ENCODE assay signal across 15 cellular contexts in genomic region chr5:139684350-139684880, GRCh38. TPM values are rescaled to one million over a fixed set of nuclear protein-coding genes. Genes with fewer than 3 reads are reported as not detected.
DNase-seq lines count a peak whose midpoint lies in the region; ATAC-seq, FAIRE-seq and TF ChIP-seq lines count a peak whose summit lies in the region.
"Had no signal": no experiment of that assay in that cellular context is flagged by ENCODE, and none has a peak within 500 bp of the region (broad histone marks: within the 10 kb centered on the region; RNA-seq: fewer than 3 reads in every experiment).

No MANE protein-coding gene starts in this region.

- no TSS peak for BruUV-seq in GM12878 (replicated peaks; lab: Mats Ljungman, UMichigan)

- H3K36me3 ChIP-seq in cardiac muscle cell (peaks cover 15% of the 10 kb centered on the region), GM12878 (ENCODE audit: control insufficient read depth in 2 of 2, insufficient read depth in 2 of 2, low read length in 1 of 2) (peaks cover 26 to 40% of the 10 kb centered on the region in 2 experiments), mesodermal cell (ENCODE audit: control insufficient read depth, insufficient read depth, low read length) (peaks cover 60% of the 10 kb centered on the region), upper lobe of right lung (peaks cover 33% of the 10 kb centered on the region)

- H3K27ac ChIP-seq in cardiac muscle cell (peak overlapping the region; percentile 30), GM12878 (ENCODE audit: control insufficient read depth, insufficient read depth) (no peak overlapping the region), mesodermal cell (ENCODE audit: low read depth, low read length, severe bottlenecking) (peak overlapping the region; percentile 45), upper lobe of right lung (no peak overlapping the region)
- H3K27ac ChIP-seq: foreskin keratinocyte had no signal

- no peak overlapping the region for H3K4me2 ChIP-seq in GM12878 (ENCODE audit: control insufficient read depth, insufficient read depth)
- H3K4me2 ChIP-seq: A549 had no signal

- H3K79me2 ChIP-seq in GM12878 (ENCODE audit: control insufficient read depth, insufficient read depth, low read length), result no peaks in the 10 kb centered on the region

- H3K4me1 ChIP-seq in cardiac muscle cell (ENCODE audit: low read depth) (peaks cover 9% of the 10 kb centered on the region), GM12878 (ENCODE audit: control insufficient read depth, insufficient read depth, low read length) (peaks cover 6% of the 10 kb centered on the region), mesodermal cell (ENCODE audit: control insufficient read depth, insufficient read depth, low read length, poor library complexity, severe bottlenecking) (peaks cover 51% of the 10 kb centered on the region), upper lobe of right lung (peaks cover 3% of the 10 kb centered on the region)
- H3K4me1 ChIP-seq: foreskin keratinocyte had no signal

- no peaks in the 10 kb centered on the region for H3K27me3 ChIP-seq in cardiac muscle cell
- H3K27me3 ChIP-seq in GM12878 (replicated peaks in 1 of 2; ENCODE audit: control insufficient read depth in 2 of 2, insufficient read depth in 2 of 2, low read length in 1 of 2), result no peaks in the 10 kb centered on the region
- H3K27me3 ChIP-seq in upper lobe of right lung, result no peaks in the 10 kb centered on the region
- H3K27me3 ChIP-seq: tibial artery had no signal

- no peak for TF ChIP-seq RAD21 in GM12878 (IDR thresholded peaks at IDR 0.05; ENCODE audit: insufficient read depth, low read depth, low read length)

- DNase-seq in cardiac muscle cell (ENCODE audit: low read depth in 1 of 2, low spot score in 1 of 2) (no peak), left cardiac atrium (no peak), GM12878 (ENCODE audit: low read depth, low spot score) (no peak), upper lobe of right lung (no peak), anterior cingulate cortex (lab: John Stamatoyannopoulos, UW) (no peak)
- DNase-seq: foreskin keratinocyte, kidney, NCI-H510A treated with DMSO at 0.1 percent for 48 hours, T1000, tibial artery had no signal

- no peaks in the 10 kb centered on the region; the same call in 1 of the 2 replicates for H4K20me1 ChIP-seq in GM12878 (ENCODE audit: control insufficient read depth, insufficient read depth)

- ATAC-seq in left cardiac atrium (no peak), GM12878 (peak; percentile 16; the same call in 2 of the 3 replicates), upper lobe of right lung (peak; percentile 23), HG03196 (IDR thresholded peaks at IDR 0.05; ENCODE audit: unreplicated experiment) (no peak), HG02885 (IDR thresholded peaks at IDR 0.05; ENCODE audit: poor library complexity, unreplicated experiment) (no peak)
- ATAC-seq: foreskin keratinocyte had no signal

- TF ChIP-seq CTCF in cardiac muscle cell (IDR thresholded peaks at IDR 0.05; ENCODE audit: low read depth, low read length), result no peak
- TF ChIP-seq CTCF in GM12878 (IDR thresholded peaks at IDR 0.05 in 2 of 3, conservative IDR thresholded peaks at IDR 0.05 in 1 of 3; ENCODE audit: control insufficient read depth in 2 of 3, extremely low read depth in 1 of 3, insufficient read depth in 1 of 3, low read depth in 3 of 3, low read length in 3 of 3), result no peak
- TF ChIP-seq CTCF in upper lobe of right lung (IDR thresholded peaks at IDR 0.05), result no peak

- TF ChIP-seq POLR2A in GM12878 (IDR thresholded peaks at IDR 0.05; ENCODE audit: low read depth, low read length), result peak; percentile 72; the same call in 1 of the 2 replicates

- TF ChIP-seq EP300 in GM12878 (IDR thresholded peaks at IDR 0.05; ENCODE audit: borderline replicate concordance in 1 of 2, control insufficient read depth in 1 of 2, low read depth in 2 of 2, low read length in 2 of 2), result no peak

- WGBS in GM12878 (ENCODE audit: insufficient coverage, insufficient replicate concordance, low lambda C conversion rate, missing lambda C conversion rate), result 71% methylated on average over 7 of the region's 7 CpGs
- 89 to 96% methylated on average over 3 to 6 of the region's 7 CpGs for WGBS in mesodermal cell (ENCODE audit: insufficient coverage in 2 of 2), 2 experiments

- in situ Hi-C loops in GM12878 (cut with MboI), result no loop called here

- RAD21 ChIA-PET in GM12878 (lab: Charles Lee; ENCODE audit: unreplicated experiment), result interaction anchor here (1.0 to 1.3 kb wide), 2 partner anchors 34 to 81 kb away, joined by 3 read pairs; no protein-coding TSS in a partner anchor

- H2AFZ ChIP-seq in GM12878 (ENCODE audit: control insufficient read depth, low read depth, low read length), result no peak overlapping the region

- H3K9me3 ChIP-seq in cardiac muscle cell (ENCODE audit: low read depth), result no peaks in the 10 kb centered on the region
- no peaks in the 10 kb centered on the region for H3K9me3 ChIP-seq in GM12878 (replicated peaks; ENCODE audit: control insufficient read depth, insufficient read depth, low read length)
- no peaks in the 10 kb centered on the region for H3K9me3 ChIP-seq in mesodermal cell (ENCODE audit: control insufficient read depth, low read length)
- H3K9me3 ChIP-seq in upper lobe of right lung, result no peaks in the 10 kb centered on the region
- H3K9me3 ChIP-seq: A549, tibial artery had no signal

- intact Hi-C loops in left cardiac atrium (cut with DNase I), result no loop called here
- intact Hi-C loops in GM12878 (cut with micrococcal nuclease; ENCODE audit: unreplicated experiment), result no loop called here
- intact Hi-C loops in upper lobe of right lung (cut with DNase I), result no loop called here

- SMC1A ChIA-PET in GM12878 (lab: Charles Lee; ENCODE audit: uncharacterized antibody, unreplicated experiment), result interaction anchor here (1.0 to 2.8 kb wide), 5 partner anchors 13 to 50 kb away, joined by 3 to 17 read pairs (median 3); no protein-coding TSS in a partner anchor

- CTCF ChIA-PET in GM12878 (lab: Yijun Ruan, JAX), result interaction anchor here (0.9 to 1.5 kb wide), 5 partner anchors 14 to 81 kb away, joined by 3 to 5 read pairs (median 3); no protein-coding TSS in a partner anchor

- H3K4me3 ChIP-seq in cardiac muscle cell (no peak overlapping the region), GM12878 (no peak overlapping the region), mesodermal cell (ENCODE audit: extremely low read depth, insufficient read depth, low read length, poor library complexity, severe bottlenecking) (no peak overlapping the region), upper lobe of right lung (no peak overlapping the region)
- H3K4me3 ChIP-seq: A549, skin epidermis, tibial artery had no signal

- no peak overlapping the region for H3K9ac ChIP-seq in GM12878 (ENCODE audit: control insufficient read depth, insufficient read depth, low read length)

- FAIRE-seq in GM12878 (lab: Jason Lieb, UNC), result no peak
- FAIRE-seq: A549, kidney had no signal

- POLR2A ChIA-PET in GM12878 (lab: Charles Lee), result interaction anchor here (0.7 kb wide), 1 partner anchor 14 kb away, joined by 3 read pairs; no protein-coding TSS in a partner anchor

TF ChIP-seq in GM12878, 131 proteins besides CTCF, POLR2A, EP300 and RAD21:
- TF ChIP-seq, protein P1, sequence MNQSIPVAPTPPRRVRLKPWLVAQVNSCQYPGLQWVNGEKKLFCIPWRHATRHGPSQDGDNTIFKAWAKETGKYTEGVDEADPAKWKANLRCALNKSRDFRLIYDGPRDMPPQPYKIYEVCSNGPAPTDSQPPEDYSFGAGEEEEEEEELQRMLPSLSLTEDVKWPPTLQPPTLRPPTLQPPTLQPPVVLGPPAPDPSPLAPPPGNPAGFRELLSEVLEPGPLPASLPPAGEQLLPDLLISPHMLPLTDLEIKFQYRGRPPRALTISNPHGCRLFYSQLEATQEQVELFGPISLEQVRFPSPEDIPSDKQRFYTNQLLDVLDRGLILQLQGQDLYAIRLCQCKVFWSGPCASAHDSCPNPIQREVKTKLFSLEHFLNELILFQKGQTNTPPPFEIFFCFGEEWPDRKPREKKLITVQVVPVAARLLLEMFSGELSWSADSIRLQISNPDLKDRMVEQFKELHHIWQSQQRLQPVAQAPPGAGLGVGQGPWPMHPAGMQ (IDR thresholded peaks at IDR 0.05; ENCODE audit: borderline replicate concordance), result no peak
- no peak for TF ChIP-seq NFIC (IDR thresholded peaks at IDR 0.05; ENCODE audit: low read depth, low read length)
- TF ChIP-seq MTA3 (IDR thresholded peaks at IDR 0.05; ENCODE audit: borderline replicate concordance, low read length), result no peak
- no peak for TF ChIP-seq EED (IDR thresholded peaks at IDR 0.05; ENCODE audit: low read depth)
- TF ChIP-seq ZSCAN29 (IDR thresholded peaks at IDR 0.05), result no peak
- no peak for TF ChIP-seq CBFB (IDR thresholded peaks at IDR 0.05; ENCODE audit: low read depth)

RNA-seq across cellular contexts. Expression of gene CXXC5, which starts 36.3 kb away (rescaled TPM):
- total RNA-seq in cardiac muscle cell (91.9 and 122 TPM in 2 replicates), left cardiac atrium (10 to 100 TPM; 33.4 to 44.1 TPM), GM12878 (2014; rRNA removed) (71.4 and 90.8 TPM in 2 replicates), GM12878 (2014; rRNA removed; fragmentation: Illumina TruSeq; extraction: Trizol) (24.9 and 26.8 TPM in 2 replicates), GM12878 (2021) (64.2 and 64.4 TPM in 2 replicates), upper lobe of right lung (30.6 TPM)
- polyA plus RNA-seq in cardiac muscle cell (70.4 and 79.4 TPM in 2 replicates), GM12878 (2011; rRNA removed) (55.4 and 57.5 TPM in 2 replicates), GM12878 (2014; fragmentation: Illumina TruSeq; extraction: Trizol) (25.6 and 36.0 TPM in 2 replicates), GM12878 (2014; fragmentation: Nextera tagmentation; extraction: Ambion mirVana) (1 to 10 TPM; 1.8 to 6.0 TPM), GM12878 (2014; rRNA removed) (59.1 and 68.6 TPM in 2 replicates), GM12878 (2016; fragmentation: Nextera tagmentation; extraction: Ambion mirVana) (10 to 100 TPM; 33.8 to 45.4 TPM)
- total RNA-seq in GM12878 (2013; cell fraction: nucleolus; rRNA removed), result 37.6 and 40.4 TPM in 2 replicates
- 17.9 TPM for polyA plus RNA-seq in GM12878 (2011; ENCODE audit: low read depth)
- 54.8 and 79.5 TPM in 2 replicates for polyA plus RNA-seq in GM12878 (2011; cell fraction: cytosol; rRNA removed)
- 43.4 and 55.0 TPM in 2 replicates for polyA plus RNA-seq in GM12878 (2011; cell fraction: nucleus; rRNA removed)
- 31.3 and 43.2 TPM in 2 replicates for polyA plus RNA-seq in GM12878 (2012)
- 32.3 and 76.6 TPM in 2 replicates for polyA minus RNA-seq in GM12878 (2011; rRNA and poly(A)+ RNA removed)
- 19.3 and 41.6 TPM in 2 replicates for polyA minus RNA-seq in GM12878 (2011; cell fraction: cytosol; rRNA and poly(A)+ RNA removed)
- 25.8 and 43.7 TPM in 2 replicates for polyA minus RNA-seq in GM12878 (2011; cell fraction: nucleus; rRNA and poly(A)+ RNA removed)
- polyA plus RNA-seq in mesodermal cell (2013, experiment 1 of 2), result 118 TPM
- 93.8 TPM for polyA plus RNA-seq in mesodermal cell (2013, experiment 2 of 2)

Comparison
In these comparisons a context has a peak if more than half of its experiments do, and no peak if none do; other contexts are left out.
1. H3K27ac ChIP-seq: peak in cardiac muscle cell (single experiment) and mesodermal cell (single experiment); none in GM12878 (single experiment) and upper lobe of right lung (single experiment).
2. ATAC-seq: peak in GM12878 (single experiment) and upper lobe of right lung (single experiment); none in left cardiac atrium (0 of 2), HG03196 (single experiment) and HG02885 (single experiment).